15 cellular contexts compared by ENCODE assay signal in genomic region chr7:118372530-118372929, GRCh38.
DNase-seq lines count a peak whose midpoint lies in the region; FAIRE-seq and TF ChIP-seq lines count a peak whose summit lies in the region.
"Had no signal": no experiment of that assay in that cellular context is flagged by ENCODE, and none has a peak within 500 bp of the region (broad histone marks: within the 10 kb centered on the region; RNA-seq: fewer than 3 reads in every experiment).

No MANE protein-coding gene starts in this region.

- CTCF ChIA-PET in MCF 10A (lab: Yijun Ruan, JAX), result interaction anchor here (0.7 to 1.4 kb wide), 2 partner anchors 788 to 804 kb away, joined by 4 read pairs; no protein-coding TSS in a partner anchor

- no peak overlapping the region for H3K9ac ChIP-seq in astrocyte (ENCODE audit: low read length)

- H3K27ac ChIP-seq in breast epithelium (no peak overlapping the region), astrocyte (ENCODE audit: low read depth, low read length) (no peak overlapping the region)
- H3K27ac ChIP-seq: PC-9 had no signal

- H3K27me3 Mint-ChIP-seq in MCF 10A (ENCODE audit: insufficient read depth, unreplicated experiment) (peaks cover 17% of the 10 kb centered on the region), astrocyte (ENCODE audit: low read depth, unreplicated experiment) (no peaks in the 10 kb centered on the region)
- H3K27me3 Mint-ChIP-seq: IgD-negative memory B cell, naive B cell had no signal

- FAIRE-seq in astrocyte (lab: Jason Lieb, UNC), result no peak

- H3K4me1 Mint-ChIP-seq in MCF 10A (ENCODE audit: insufficient read depth, unreplicated experiment) (no peaks in the 10 kb centered on the region), astrocyte (ENCODE audit: low read depth, unreplicated experiment) (peaks cover 3% of the 10 kb centered on the region)
- H3K4me1 Mint-ChIP-seq: IgD-negative memory B cell, naive B cell had no signal

- H3K36me3 ChIP-seq in breast epithelium (no peaks in the 10 kb centered on the region), astrocyte (ENCODE audit: insufficient read depth, low read length) (no peaks in the 10 kb centered on the region)

- H3K36me3 Mint-ChIP-seq in MCF 10A (ENCODE audit: insufficient read depth, unreplicated experiment) (no peaks in the 10 kb centered on the region), astrocyte (ENCODE audit: low read depth, unreplicated experiment) (no peaks in the 10 kb centered on the region)
- H3K36me3 Mint-ChIP-seq: IgD-negative memory B cell, naive B cell had no signal

- no peak overlapping the region for H3K4me3 Mint-ChIP-seq in MCF 10A (ENCODE audit: unreplicated experiment)
- H3K4me3 Mint-ChIP-seq in astrocyte (ENCODE audit: unreplicated experiment), result no peak overlapping the region
- H3K4me3 Mint-ChIP-seq: IgD-negative memory B cell, naive B cell had no signal

- H4K20me1 ChIP-seq in astrocyte (ENCODE audit: insufficient read depth, low read length), result no peaks in the 10 kb centered on the region

- POLR2A ChIA-PET in MCF 10A (lab: Yijun Ruan, JAX), result no interaction called here

- TF ChIP-seq POLR2A in breast epithelium (IDR thresholded peaks at IDR 0.05), result no peak

- TF ChIP-seq CTCF in MCF 10A (IDR thresholded peaks at IDR 0.05; ENCODE audit: unreplicated experiment) (no peak), breast epithelium (IDR thresholded peaks at IDR 0.05) (no peak), astrocyte (IDR thresholded peaks at IDR 0.05; ENCODE audit: insufficient read depth, low read depth, low read length) (no peak)

- H3K9me3 ChIP-seq in breast epithelium (no peaks in the 10 kb centered on the region), astrocyte (ENCODE audit: insufficient read depth, low read depth, low read length) (no peaks in the 10 kb centered on the region)

- DNase-seq in MCF 10A (ENCODE audit: unreplicated experiment) (peak; percentile 10), breast epithelium (ENCODE audit: low spot score in 2 of 2) (no peak), MV-4-11 (lab: John Stamatoyannopoulos, UW) (peak; percentile 95), astrocyte (ENCODE audit: low read depth) (peak; percentile 55), NCI-H526 (lab: John Stamatoyannopoulos, UW) (no peak), medulla oblongata (ENCODE audit: extremely low spot score) (no peak), cerebellar nuclear complex (lab: John Stamatoyannopoulos, UW) (no peak), amygdala (lab: John Stamatoyannopoulos, UW) (no peak)
- DNase-seq: ACHN; activated CD8-positive, alpha-beta memory T cell treated with anti-CD3 and anti-CD28 coated beads for 24 hours; H7; hippocampal formation; naive B cell; PC-9 had no signal

- no peaks in the 10 kb centered on the region for H3K79me2 ChIP-seq in astrocyte (ENCODE audit: insufficient read depth, low read length)

- no TSS peak for BruUV-seq in MCF 10A (replicated peaks; lab: Mats Ljungman, UMichigan)

- H3K4me3 ChIP-seq in breast epithelium, result no peak overlapping the region
- H3K4me3 ChIP-seq in astrocyte (ENCODE audit: insufficient read depth, low read depth, low read length), result no peak overlapping the region
- H3K4me3 ChIP-seq: PC-9 had no signal

- H3K9me3 Mint-ChIP-seq in MCF 10A (ENCODE audit: unreplicated experiment), result no peaks in the 10 kb centered on the region
- H3K9me3 Mint-ChIP-seq in astrocyte (ENCODE audit: unreplicated experiment), result no peaks in the 10 kb centered on the region

- intact Hi-C loops in MCF 10A (cut with micrococcal nuclease) (no loop called here), breast epithelium (cut with DNase I; ENCODE audit: low total_unique reads) (no loop called here)

- H3K27ac Mint-ChIP-seq in MCF 10A (ENCODE audit: low read depth, unreplicated experiment) (no peak overlapping the region), astrocyte (ENCODE audit: unreplicated experiment) (no peak overlapping the region)
- H3K27ac Mint-ChIP-seq: naive B cell had no signal

- H2AFZ ChIP-seq in astrocyte (ENCODE audit: low read depth, low read length), result no peak overlapping the region
- H2AFZ ChIP-seq: PC-9 had no signal

- H3K4me1 ChIP-seq in breast epithelium (no peaks in the 10 kb centered on the region), astrocyte (ENCODE audit: insufficient read depth, low read length) (no peaks in the 10 kb centered on the region)

- H3K27me3 ChIP-seq in breast epithelium (no peaks in the 10 kb centered on the region), astrocyte (ENCODE audit: insufficient read depth, low read length) (no peaks in the 10 kb centered on the region)

- H3K4me2 ChIP-seq in astrocyte (ENCODE audit: low read length), result no peak overlapping the region
- H3K4me2 ChIP-seq: PC-9 had no signal

Comparison
In these comparisons a context has a peak if more than half of its experiments do, and no peak if none do; other contexts are left out.
1. DNase-seq: peak in MCF 10A (single experiment), MV-4-11 (single experiment) and astrocyte (single experiment); none in breast epithelium (0 of 2), NCI-H526 (0 of 2), medulla oblongata (single experiment), cerebellar nuclear complex (0 of 2) and amygdala (0 of 56).